Comparison of ENCODE assay signal across 10 cellular contexts in the genomic region with DNA sequence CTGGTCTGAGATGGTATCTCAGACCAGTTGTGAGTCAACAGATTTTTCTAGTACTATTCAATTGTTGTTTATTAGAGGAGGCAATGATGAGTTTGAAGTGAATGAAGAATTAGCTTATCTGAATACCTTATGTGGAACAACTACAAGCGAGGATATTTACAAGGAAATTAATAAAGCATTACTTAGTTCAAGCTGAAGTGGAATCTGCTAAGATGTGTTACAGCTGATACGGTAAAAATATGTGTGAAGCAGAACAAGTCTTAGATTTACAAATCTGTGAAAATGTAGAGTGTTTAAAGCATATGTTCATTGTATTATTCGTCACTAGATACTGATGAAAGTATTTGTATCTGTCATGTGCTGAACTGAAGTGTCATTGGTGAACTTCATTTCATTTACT.
"Had no signal": no experiment of that assay in that cellular context is flagged by ENCODE, and none has a peak within 500 bp of the region (broad histone marks: within the 10 kb centered on the region; RNA-seq: fewer than 3 reads in every experiment).

No MANE protein-coding gene starts in this region.

- H2AFZ ChIP-seq: GM23248, GM23338 had no signal

- FAIRE-seq: H1 had no signal

- ATAC-seq: GM23338, HCT116 had no signal

- H3K4me3 ChIP-seq: GM23248, GM23338, HAP-1 had no signal

- H3K4me2 ChIP-seq: GM23338 had no signal

- H3K27ac ChIP-seq: GM23248 had no signal

- H3K9ac ChIP-seq: GM23248 had no signal

- H3K9me3 ChIP-seq: HAP-1 had no signal

- H3K36me3 ChIP-seq: HAP-1 had no signal

- DNase-seq: GM23248, GOT3, H7, H9, HCEC 1CT, HFFc6 had no signal
